1 cellular context compared by ENCODE assay signal in the genomic region with DNA sequence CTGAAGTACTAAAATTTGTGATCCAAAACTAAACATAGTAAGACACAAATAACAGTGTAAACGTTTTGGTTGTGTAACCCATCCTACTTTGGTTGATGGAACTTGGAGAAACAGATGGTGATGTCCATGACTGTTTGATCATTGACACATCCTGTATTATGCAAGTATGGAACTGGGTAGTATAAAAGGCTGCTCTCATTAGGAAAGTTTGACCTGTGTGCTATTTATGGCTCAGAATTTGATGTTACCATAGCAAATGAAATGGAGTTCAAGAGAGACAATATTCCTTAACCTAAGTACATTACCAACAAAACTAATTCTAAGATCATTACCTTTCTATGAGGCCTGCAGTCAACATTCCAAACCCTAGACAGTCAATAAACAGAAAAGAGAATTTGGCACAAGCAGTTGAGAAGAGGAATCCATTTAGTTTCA.
TF ChIP-seq lines count a peak whose summit lies in the region.

No MANE protein-coding gene starts in this region.

TF ChIP-seq in HepG2, 621 proteins besides CTCF, POLR2A, EP300 and RAD21 (continued from another document and continues in another):
- TF ChIP-seq, protein P1, sequence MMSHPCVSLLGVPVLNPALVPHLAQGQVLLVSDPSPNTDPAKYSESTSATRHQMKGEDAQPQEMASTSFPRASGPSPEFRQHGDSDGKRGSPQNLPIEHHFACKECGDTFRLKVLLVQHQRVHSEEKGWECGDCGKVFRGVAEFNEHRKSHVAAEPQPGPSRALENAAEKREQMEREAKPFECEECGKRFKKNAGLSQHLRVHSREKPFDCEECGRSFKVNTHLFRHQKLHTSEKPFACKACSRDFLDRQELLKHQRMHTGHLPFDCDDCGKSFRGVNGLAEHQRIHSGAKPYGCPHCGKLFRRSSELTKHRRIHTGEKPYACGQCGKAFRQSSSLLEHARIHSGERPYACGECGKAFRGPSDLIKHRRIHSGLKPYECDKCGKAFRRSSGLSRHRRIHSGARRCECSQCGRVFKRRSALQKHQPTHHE (CRISPR knock-in tag; IDR thresholded peaks at IDR 0.05; ENCODE audit: borderline replicate concordance), result no peak
- TF ChIP-seq SYNCRIP (IDR thresholded peaks at IDR 0.05; ENCODE audit: insufficient read depth, low read depth, low read length), result no peak
- no peak for TF ChIP-seq ZNF660 (CRISPR knock-in tag; IDR thresholded peaks at IDR 0.05; ENCODE audit: borderline replicate concordance, low read depth)
- TF ChIP-seq HOXA7 (CRISPR knock-in tag; IDR thresholded peaks at IDR 0.05), result no peak
- no peak for TF ChIP-seq ZNF530 (CRISPR knock-in tag; IDR thresholded peaks at IDR 0.05; ENCODE audit: low read depth)
- TF ChIP-seq NFYB (CRISPR knock-in tag; IDR thresholded peaks at IDR 0.05), result no peak
- TF ChIP-seq KLF15 (CRISPR knock-in tag; IDR thresholded peaks at IDR 0.05; ENCODE audit: borderline replicate concordance), result no peak
- TF ChIP-seq IKZF1 (IDR thresholded peaks at IDR 0.05), result no peak
- no peak for TF ChIP-seq LRRFIP1 (CRISPR knock-in tag; conservative IDR thresholded peaks at IDR 0.05)
- 0 out of 2 replicates have a peak, but pooled peaks have one; percentile 60 for TF ChIP-seq ZSCAN9 (CRISPR knock-in tag; IDR thresholded peaks at IDR 0.05; ENCODE audit: borderline replicate concordance)
- TF ChIP-seq TFE3 (CRISPR knock-in tag; IDR thresholded peaks at IDR 0.05), result peak; percentile 53
- 0 out of 2 replicates have a peak, but pooled peaks have one; percentile 34 for TF ChIP-seq ZSCAN29 (CRISPR knock-in tag; conservative IDR thresholded peaks at IDR 0.05)
- no peak for TF ChIP-seq ZNF335 (CRISPR knock-in tag; IDR thresholded peaks at IDR 0.05)
- no peak for TF ChIP-seq FOXP1 (IDR thresholded peaks at IDR 0.05)
- TF ChIP-seq FOXP1 (CRISPR knock-in tag; IDR thresholded peaks at IDR 0.05), result peak; percentile 75; the same call in 1 of the 2 replicates
- TF ChIP-seq MXD3 (CRISPR knock-in tag; IDR thresholded peaks at IDR 0.05), result no peak
- no peak for TF ChIP-seq PBX3 (CRISPR knock-in tag; IDR thresholded peaks at IDR 0.05; ENCODE audit: borderline replicate concordance)
- no peak for TF ChIP-seq ZNF337 (CRISPR knock-in tag; IDR thresholded peaks at IDR 0.05; ENCODE audit: borderline replicate concordance, low read depth)
- TF ChIP-seq SIN3A (IDR thresholded peaks at IDR 0.05; ENCODE audit: borderline replicate concordance, low read depth, low read length), result no peak
- no peak for TF ChIP-seq ZNF207 (IDR thresholded peaks at IDR 0.05; ENCODE audit: borderline replicate concordance)
- TF ChIP-seq, protein P2, sequence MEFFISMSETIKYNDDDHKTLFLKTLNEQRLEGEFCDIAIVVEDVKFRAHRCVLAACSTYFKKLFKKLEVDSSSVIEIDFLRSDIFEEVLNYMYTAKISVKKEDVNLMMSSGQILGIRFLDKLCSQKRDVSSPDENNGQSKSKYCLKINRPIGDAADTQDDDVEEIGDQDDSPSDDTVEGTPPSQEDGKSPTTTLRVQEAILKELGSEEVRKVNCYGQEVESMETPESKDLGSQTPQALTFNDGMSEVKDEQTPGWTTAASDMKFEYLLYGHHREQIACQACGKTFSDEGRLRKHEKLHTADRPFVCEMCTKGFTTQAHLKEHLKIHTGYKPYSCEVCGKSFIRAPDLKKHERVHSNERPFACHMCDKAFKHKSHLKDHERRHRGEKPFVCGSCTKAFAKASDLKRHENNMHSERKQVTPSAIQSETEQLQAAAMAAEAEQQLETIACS (CRISPR knock-in tag; IDR thresholded peaks at IDR 0.05), result no peak
- no peak for TF ChIP-seq ARID2 (CRISPR knock-in tag; IDR thresholded peaks at IDR 0.05; ENCODE audit: borderline replicate concordance)
- TF ChIP-seq MAZ (IDR thresholded peaks at IDR 0.05; ENCODE audit: borderline replicate concordance, low read depth, low read length), result no peak
- TF ChIP-seq MAZ (CRISPR knock-in tag; IDR thresholded peaks at IDR 0.05; ENCODE audit: low read depth), result no peak
- TF ChIP-seq LBX2 (CRISPR knock-in tag; IDR thresholded peaks at IDR 0.05; ENCODE audit: borderline replicate concordance), result no peak
- TF ChIP-seq NFIC (IDR thresholded peaks at IDR 0.05; ENCODE audit: low read length), result peak; percentile 64; the same call in 1 of the 2 replicates
- peak; percentile 82 for TF ChIP-seq MED1 (CRISPR knock-in tag; IDR thresholded peaks at IDR 0.05)
- no peak for TF ChIP-seq ZBTB10 (CRISPR knock-in tag; IDR thresholded peaks at IDR 0.05; ENCODE audit: borderline replicate concordance)
- no peak for TF ChIP-seq SNAI1 (CRISPR knock-in tag; IDR thresholded peaks at IDR 0.05; ENCODE audit: borderline replicate concordance)
- TF ChIP-seq YEATS2 (CRISPR knock-in tag; IDR thresholded peaks at IDR 0.05; ENCODE audit: borderline replicate concordance), result no peak; the same call in 1 of the 2 replicates
- no peak for TF ChIP-seq MAF1 (CRISPR knock-in tag; IDR thresholded peaks at IDR 0.05; ENCODE audit: borderline replicate concordance)
- no peak for TF ChIP-seq ZNF543 (CRISPR knock-in tag; IDR thresholded peaks at IDR 0.05)
- TF ChIP-seq, protein P3, sequence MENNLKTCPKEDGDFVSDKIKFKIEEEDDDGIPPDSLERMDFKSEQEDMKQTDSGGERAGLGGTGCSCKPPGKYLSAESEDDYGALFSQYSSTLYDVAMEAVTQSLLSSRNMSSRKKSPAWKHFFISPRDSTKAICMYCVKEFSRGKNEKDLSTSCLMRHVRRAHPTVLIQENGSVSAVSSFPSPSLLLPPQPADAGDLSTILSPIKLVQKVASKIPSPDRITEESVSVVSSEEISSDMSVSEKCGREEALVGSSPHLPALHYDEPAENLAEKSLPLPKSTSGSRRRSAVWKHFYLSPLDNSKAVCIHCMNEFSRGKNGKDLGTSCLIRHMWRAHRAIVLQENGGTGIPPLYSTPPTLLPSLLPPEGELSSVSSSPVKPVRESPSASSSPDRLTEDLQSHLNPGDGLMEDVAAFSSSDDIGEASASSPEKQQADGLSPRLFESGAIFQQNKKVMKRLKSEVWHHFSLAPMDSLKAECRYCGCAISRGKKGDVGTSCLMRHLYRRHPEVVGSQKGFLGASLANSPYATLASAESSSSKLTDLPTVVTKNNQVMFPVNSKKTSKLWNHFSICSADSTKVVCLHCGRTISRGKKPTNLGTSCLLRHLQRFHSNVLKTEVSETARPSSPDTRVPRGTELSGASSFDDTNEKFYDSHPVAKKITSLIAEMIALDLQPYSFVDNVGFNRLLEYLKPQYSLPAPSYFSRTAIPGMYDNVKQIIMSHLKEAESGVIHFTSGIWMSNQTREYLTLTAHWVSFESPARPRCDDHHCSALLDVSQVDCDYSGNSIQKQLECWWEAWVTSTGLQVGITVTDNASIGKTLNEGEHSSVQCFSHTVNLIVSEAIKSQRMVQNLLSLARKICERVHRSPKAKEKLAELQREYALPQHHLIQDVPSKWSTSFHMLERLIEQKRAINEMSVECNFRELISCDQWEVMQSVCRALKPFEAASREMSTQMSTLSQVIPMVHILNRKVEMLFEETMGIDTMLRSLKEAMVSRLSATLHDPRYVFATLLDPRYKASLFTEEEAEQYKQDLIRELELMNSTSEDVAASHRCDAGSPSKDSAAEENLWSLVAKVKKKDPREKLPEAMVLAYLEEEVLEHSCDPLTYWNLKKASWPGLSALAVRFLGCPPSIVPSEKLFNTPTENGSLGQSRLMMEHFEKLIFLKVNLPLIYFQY (CRISPR knock-in tag; IDR thresholded peaks at IDR 0.05; ENCODE audit: borderline replicate concordance), result no peak
- TF ChIP-seq SIX1 (CRISPR knock-in tag; IDR thresholded peaks at IDR 0.05; ENCODE audit: borderline replicate concordance), result peak; percentile 13; the same call in 1 of the 2 replicates
- no peak for TF ChIP-seq ZNF766 (CRISPR knock-in tag; IDR thresholded peaks at IDR 0.05; ENCODE audit: borderline replicate concordance)
- TF ChIP-seq ZNF644 (CRISPR knock-in tag; IDR thresholded peaks at IDR 0.05; ENCODE audit: low read depth), result peak; percentile 99
- TF ChIP-seq RBAK (CRISPR knock-in tag; IDR thresholded peaks at IDR 0.05), result no peak
- no peak for TF ChIP-seq UBTF (CRISPR knock-in tag; IDR thresholded peaks at IDR 0.05)
- no peak for TF ChIP-seq EEA1 (CRISPR knock-in tag; IDR thresholded peaks at IDR 0.05; ENCODE audit: borderline replicate concordance)
- no peak for TF ChIP-seq TAF1 (CRISPR knock-in tag; IDR thresholded peaks at IDR 0.05)
- TF ChIP-seq KDM3A (CRISPR knock-in tag; IDR thresholded peaks at IDR 0.05; ENCODE audit: low read depth), result no peak
- no peak for TF ChIP-seq ZNF274 (CRISPR knock-in tag; IDR thresholded peaks at IDR 0.05)
- TF ChIP-seq THYN1 (CRISPR knock-in tag; IDR thresholded peaks at IDR 0.05; ENCODE audit: borderline replicate concordance, low read depth), result no peak
- TF ChIP-seq ZNF282 (IDR thresholded peaks at IDR 0.05; ENCODE audit: partially characterized antibody), result no peak
- TF ChIP-seq ZNF205 (CRISPR knock-in tag; IDR thresholded peaks at IDR 0.05), result peak; percentile 54; the same call in 1 of the 2 replicates
- TF ChIP-seq SATB2 (CRISPR knock-in tag; IDR thresholded peaks at IDR 0.05), result no peak
- no peak for TF ChIP-seq ZNF816 (CRISPR knock-in tag; IDR thresholded peaks at IDR 0.05; ENCODE audit: borderline replicate concordance)
